Comparison of ENCODE assay signal across 9 cellular contexts in genomic region chr1:212958175-212958574, GRCh38. TPM values are rescaled to one million over a fixed set of nuclear protein-coding genes. Genes with fewer than 3 reads are reported as not detected.
DNase-seq lines count a peak whose midpoint lies in the region; ATAC-seq and TF ChIP-seq lines count a peak whose summit lies in the region.
"Had no signal": no experiment of that assay in that cellular context is flagged by ENCODE, and none has a peak within 500 bp of the region (broad histone marks: within the 10 kb centered on the region; RNA-seq: fewer than 3 reads in every experiment).

No MANE protein-coding gene starts in this region.

- H2AFZ ChIP-seq in mammary epithelial cell (ENCODE audit: low read depth, low read length) = no peak overlapping the region

- intact Hi-C loops in mammary epithelial cell (cut with micrococcal nuclease) = no loop called here

- WGBS in mammary epithelial cell (ENCODE audit: low coverage, missing lambda C conversion rate) = 78% methylated on average over 9 of the region's 10 CpGs

- H3K79me2 ChIP-seq in mammary epithelial cell (ENCODE audit: insufficient read depth, low read length) = no peaks in the 10 kb centered on the region

- H3K9ac ChIP-seq in BLaER1 = peak overlapping the region; percentile 68; the same call in 1 of the 2 replicates
- no peak overlapping the region for H3K9ac ChIP-seq in mammary epithelial cell (ENCODE audit: insufficient read depth, low read length)

- H3K4me2 ChIP-seq in BLaER1 (peak overlapping the region; percentile 92), mammary epithelial cell (ENCODE audit: insufficient read depth, low read depth, low read length) (no peak overlapping the region)

- dilution Hi-C loops in mammary epithelial cell (cut with HindIII; ENCODE audit: low sequenced_read_pairs) = no loop called here

- peaks cover 70% of the 10 kb centered on the region for H3K36me3 ChIP-seq in BLaER1
- no peaks in the 10 kb centered on the region for H3K36me3 ChIP-seq in mammary epithelial cell (ENCODE audit: insufficient read depth, low read length)

- H4K20me1 ChIP-seq in BLaER1 (no peaks in the 10 kb centered on the region), mammary epithelial cell (ENCODE audit: insufficient read depth, low read length) (no peaks in the 10 kb centered on the region)

- H3K27me3 ChIP-seq in BLaER1 (no peaks in the 10 kb centered on the region), mammary epithelial cell (ENCODE audit: insufficient read depth, low read length) (no peaks in the 10 kb centered on the region)

- CTCF ChIA-PET in mammary epithelial cell (lab: Charles Lee; ENCODE audit: low non-redundant PET) = no interaction called here

- peak overlapping the region; percentile 85 for H3K27ac ChIP-seq in BLaER1
- no peak overlapping the region for H3K27ac ChIP-seq in mammary epithelial cell (ENCODE audit: insufficient read depth, low read depth, low read length)

- in situ Hi-C loops in mammary epithelial cell (cut with MboI; ENCODE audit: low sequenced_read_pairs in 2 of 2) = no loop called here

- H3K4me3 ChIP-seq in BLaER1 (peak overlapping the region; percentile 25), fibroblast of pulmonary artery (replicated peaks; ENCODE audit: low read depth, low read length) (no peak overlapping the region), mammary epithelial cell (replicated peaks in 1 of 3; ENCODE audit: insufficient read depth in 1 of 3, low read depth in 2 of 3, low read length in 3 of 3) (no peak overlapping the region)

- ATAC-seq in GM19452 (IDR thresholded peaks at IDR 0.05; ENCODE audit: unreplicated experiment) (no peak), HG03108 (IDR thresholded peaks at IDR 0.05; ENCODE audit: unreplicated experiment) (no peak)

- DNase-seq in H4 (ENCODE audit: low spot score) (peak; percentile 91), fibroblast of pulmonary artery (ENCODE audit: low read depth) (peak; percentile 24), mammary epithelial cell (no peak), GM03348 (ENCODE audit: low spot score) (no peak)
- DNase-seq: NCI-H2081 treated with DMSO at 0.1 percent for 48 hours had no signal

- H3K4me1 ChIP-seq in BLaER1 (peaks cover 67% of the 10 kb centered on the region), mammary epithelial cell (ENCODE audit: insufficient read depth, low read length) (no peaks in the 10 kb centered on the region)

- no peaks in the 10 kb centered on the region for H3K9me3 ChIP-seq in BLaER1
- H3K9me3 ChIP-seq in mammary epithelial cell (replicated peaks; ENCODE audit: insufficient read depth, low read length) = no peaks in the 10 kb centered on the region

- TF ChIP-seq CTCF in fibroblast of pulmonary artery (IDR thresholded peaks at IDR 0.05; ENCODE audit: low read length, missing control alignments) (no peak), mammary epithelial cell (conservative IDR thresholded peaks at IDR 0.05 in 1 of 2, IDR thresholded peaks at IDR 0.05 in 1 of 2; ENCODE audit: extremely low read depth in 1 of 2, insufficient read depth in 1 of 2, low read depth in 1 of 2, low read length in 2 of 2) (no peak)

- no TSS peak for BruUV-seq in mammary epithelial cell (replicated peaks; lab: Mats Ljungman, UMichigan)

TF ChIP-seq in PFSK-1, 5 proteins besides CTCF, POLR2A, EP300 and RAD21:
- TF ChIP-seq FOXP2 (optimal IDR thresholded peaks at IDR 0.05; ENCODE audit: borderline replicate concordance, extremely low read depth, extremely low read length, insufficient read depth) = peak; percentile 90
- no peak for TF ChIP-seq POLR2AphosphoS5 (IDR thresholded peaks at IDR 0.05; ENCODE audit: low read depth, low read length)
- TF ChIP-seq SIN3A (IDR thresholded peaks at IDR 0.05; ENCODE audit: borderline replicate concordance, insufficient read depth, low read length) = no peak

RNA-seq across cellular contexts. Expression of gene VASH2, which starts 7.8 kb away (rescaled TPM):
- total RNA-seq in H4 (2014; rRNA removed; shearing (Covaris generic)) = 0.31 and 2.5 TPM in 2 replicates
- 7.0 TPM for polyA plus RNA-seq in PFSK-1 (2012; ENCODE audit: insufficient read length, low read depth)
- under 1 TPM in 1 of 2 donors, not detected in 1; 0.68 TPM for total RNA-seq in mammary epithelial cell
- 0.17 TPM for polyA plus RNA-seq in mammary epithelial cell
- polyA minus RNA-seq in mammary epithelial cell = not detected

RNA-seq across cellular contexts. Expression of gene ANGEL2, which starts 57.5 kb away (rescaled TPM):
- 30.8 and 32.7 TPM in 2 replicates for total RNA-seq in H4 (2014; rRNA removed; shearing (Covaris generic))
- polyA plus RNA-seq in PFSK-1 (2012; ENCODE audit: insufficient read length, low read depth) = 11.9 TPM
- 10 to 100 TPM; 28.5 to 38.3 TPM for total RNA-seq in mammary epithelial cell
- polyA plus RNA-seq in mammary epithelial cell = 13.0 TPM
- polyA minus RNA-seq in mammary epithelial cell = 22.2 TPM

Comparison
In these comparisons a context has a peak if more than half of its experiments do, and no peak if none do; other contexts are left out.
1. DNase-seq: peak in H4 (single experiment) and fibroblast of pulmonary artery (single experiment); none in mammary epithelial cell (single experiment) and GM03348 (single experiment).